8 cellular contexts compared by ENCODE assay signal in the genomic region with DNA sequence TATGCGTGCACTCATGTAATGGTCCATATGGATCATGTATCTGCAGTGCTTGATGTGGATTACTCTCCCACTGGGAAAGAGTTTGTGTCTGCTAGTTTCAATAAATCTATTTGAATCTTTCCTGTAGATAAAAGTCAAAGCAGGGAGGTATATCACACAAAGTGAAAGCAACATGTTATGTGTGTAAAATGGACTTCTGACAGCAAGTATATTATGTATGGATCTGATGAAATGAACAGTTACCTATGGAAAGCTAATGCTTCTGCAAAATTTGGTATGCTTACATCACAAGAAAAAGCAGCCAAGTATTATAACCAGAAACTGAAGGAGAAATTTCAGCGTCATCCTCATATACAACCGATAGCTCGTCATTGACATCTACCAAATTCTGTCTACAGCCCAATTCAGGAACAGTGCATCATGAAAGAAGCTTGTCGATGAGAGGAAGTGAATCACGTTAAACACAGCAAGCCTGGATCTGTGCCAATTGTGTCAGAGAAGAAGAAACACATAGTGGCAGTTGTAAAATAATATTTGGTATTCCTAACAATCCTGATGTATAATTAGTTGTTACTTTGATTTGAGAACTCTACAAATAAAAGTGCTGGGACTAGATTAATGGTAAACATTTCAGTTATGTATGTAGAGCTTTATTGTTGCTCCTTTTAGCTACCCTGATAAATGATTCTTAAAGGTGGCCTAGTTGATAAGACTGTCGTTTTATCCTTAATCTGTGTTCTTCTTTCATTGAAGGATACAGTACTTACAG. TPM values are rescaled to one million over a fixed set of nuclear protein-coding genes. Genes with fewer than 3 reads are reported as not detected.
DNase-seq lines count a peak whose midpoint lies in the region; ATAC-seq and TF ChIP-seq lines count a peak whose summit lies in the region.

No MANE protein-coding gene starts in this region.

- H3K27me3 Mint-ChIP-seq in WTC11 (ENCODE audit: low read depth) = no peaks in the 10 kb centered on the region

- no peak overlapping the region for H3K4me3 Mint-ChIP-seq in WTC11

- TF ChIP-seq CTCF in WTC11 (IDR thresholded peaks at IDR 0.05) = no peak

- 0 out of 2 replicates have a peak, but pooled peaks cover 2% of the 10 kb centered on the region for H3K4me1 ChIP-seq in HAP-1

- no peaks in the 10 kb centered on the region for H3K36me3 Mint-ChIP-seq in WTC11

- H3K36me3 ChIP-seq in HAP-1 (replicated peaks) = no peaks in the 10 kb centered on the region

- POLR2A ChIA-PET in WTC11 (lab: Charles Lee) = no interaction called here

- no peak overlapping the region for H3K27ac Mint-ChIP-seq in WTC11

- DNase-seq in AML-193 (lab: John Stamatoyannopoulos, UW) = peak; percentile 25 to 47
- peak; percentile 66 for DNase-seq in LoVo (ENCODE audit: low spot score)
- peak; percentile 36 for DNase-seq in activated CD4-positive, alpha-beta T cell treated with anti-CD3 and anti-CD28 coated beads, Interleukin-2, amount 50 U/mL, for 1 hour
- DNase-seq in iris pigment epithelial cell (ENCODE audit: low read depth) = peak; percentile 75
- DNase-seq in NCI-H82 treated with DMSO at 0.1 percent for 48 hours (lab: John Stamatoyannopoulos, UW; ENCODE audit: unreplicated experiment) = no peak
- no peak for DNase-seq in HAP-1 (ENCODE audit: low spot score in 2 of 2)
- no peak for DNase-seq in WTC11 (ENCODE audit: low spot score)

- no peak for ATAC-seq in HG03025 (IDR thresholded peaks at IDR 0.05; ENCODE audit: low FRiP score, unreplicated experiment)
- ATAC-seq in WTC11 = no peak

- no peaks in the 10 kb centered on the region for H3K9me3 Mint-ChIP-seq in WTC11

- in situ Hi-C loops in HAP-1 (cut with MboI; ENCODE audit: low sequenced_read_pairs) = no loop called here

- no peaks in the 10 kb centered on the region for H3K27me3 ChIP-seq in HAP-1 (ENCODE audit: low read depth)

- H3K4me1 Mint-ChIP-seq in WTC11 = peaks cover 10% of the 10 kb centered on the region; the same call in 1 of the 2 replicates

- H3K4me3 ChIP-seq in HAP-1 = no peak overlapping the region

- H3K9me3 ChIP-seq in HAP-1 = no peaks in the 10 kb centered on the region

- CTCF ChIA-PET in WTC11 (lab: Charles Lee) = interaction anchor here (0.6 kb wide), 1 partner anchor 28 kb away, joined by 3 read pairs; no protein-coding TSS in a partner anchor

TF ChIP-seq in WTC11, 78 proteins besides CTCF, POLR2A, EP300 and RAD21:
- no peak for TF ChIP-seq NR2C2 (CRISPR knock-in tag; IDR thresholded peaks at IDR 0.05)
- TF ChIP-seq, protein P1, sequence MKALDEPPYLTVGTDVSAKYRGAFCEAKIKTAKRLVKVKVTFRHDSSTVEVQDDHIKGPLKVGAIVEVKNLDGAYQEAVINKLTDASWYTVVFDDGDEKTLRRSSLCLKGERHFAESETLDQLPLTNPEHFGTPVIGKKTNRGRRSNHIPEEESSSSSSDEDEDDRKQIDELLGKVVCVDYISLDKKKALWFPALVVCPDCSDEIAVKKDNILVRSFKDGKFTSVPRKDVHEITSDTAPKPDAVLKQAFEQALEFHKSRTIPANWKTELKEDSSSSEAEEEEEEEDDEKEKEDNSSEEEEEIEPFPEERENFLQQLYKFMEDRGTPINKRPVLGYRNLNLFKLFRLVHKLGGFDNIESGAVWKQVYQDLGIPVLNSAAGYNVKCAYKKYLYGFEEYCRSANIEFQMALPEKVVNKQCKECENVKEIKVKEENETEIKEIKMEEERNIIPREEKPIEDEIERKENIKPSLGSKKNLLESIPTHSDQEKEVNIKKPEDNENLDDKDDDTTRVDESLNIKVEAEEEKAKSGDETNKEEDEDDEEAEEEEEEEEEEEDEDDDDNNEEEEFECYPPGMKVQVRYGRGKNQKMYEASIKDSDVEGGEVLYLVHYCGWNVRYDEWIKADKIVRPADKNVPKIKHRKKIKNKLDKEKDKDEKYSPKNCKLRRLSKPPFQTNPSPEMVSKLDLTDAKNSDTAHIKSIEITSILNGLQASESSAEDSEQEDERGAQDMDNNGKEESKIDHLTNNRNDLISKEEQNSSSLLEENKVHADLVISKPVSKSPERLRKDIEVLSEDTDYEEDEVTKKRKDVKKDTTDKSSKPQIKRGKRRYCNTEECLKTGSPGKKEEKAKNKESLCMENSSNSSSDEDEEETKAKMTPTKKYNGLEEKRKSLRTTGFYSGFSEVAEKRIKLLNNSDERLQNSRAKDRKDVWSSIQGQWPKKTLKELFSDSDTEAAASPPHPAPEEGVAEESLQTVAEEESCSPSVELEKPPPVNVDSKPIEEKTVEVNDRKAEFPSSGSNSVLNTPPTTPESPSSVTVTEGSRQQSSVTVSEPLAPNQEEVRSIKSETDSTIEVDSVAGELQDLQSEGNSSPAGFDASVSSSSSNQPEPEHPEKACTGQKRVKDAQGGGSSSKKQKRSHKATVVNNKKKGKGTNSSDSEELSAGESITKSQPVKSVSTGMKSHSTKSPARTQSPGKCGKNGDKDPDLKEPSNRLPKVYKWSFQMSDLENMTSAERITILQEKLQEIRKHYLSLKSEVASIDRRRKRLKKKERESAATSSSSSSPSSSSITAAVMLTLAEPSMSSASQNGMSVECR (CRISPR knock-in tag; IDR thresholded peaks at IDR 0.05; ENCODE audit: borderline replicate concordance) = no peak
- TF ChIP-seq TEAD1 (CRISPR knock-in tag; IDR thresholded peaks at IDR 0.05) = no peak
- no peak for TF ChIP-seq ZNF423 (CRISPR knock-in tag; IDR thresholded peaks at IDR 0.05)
- TF ChIP-seq, protein P2, sequence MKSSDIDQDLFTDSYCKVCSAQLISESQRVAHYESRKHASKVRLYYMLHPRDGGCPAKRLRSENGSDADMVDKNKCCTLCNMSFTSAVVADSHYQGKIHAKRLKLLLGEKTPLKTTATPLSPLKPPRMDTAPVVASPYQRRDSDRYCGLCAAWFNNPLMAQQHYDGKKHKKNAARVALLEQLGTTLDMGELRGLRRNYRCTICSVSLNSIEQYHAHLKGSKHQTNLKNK (CRISPR knock-in tag; IDR thresholded peaks at IDR 0.05) = no peak
- TF ChIP-seq RORB (CRISPR knock-in tag; IDR thresholded peaks at IDR 0.05) = no peak
- TF ChIP-seq SP1 (CRISPR knock-in tag; conservative IDR thresholded peaks at IDR 0.05) = no peak
- TF ChIP-seq FOXK1 (CRISPR knock-in tag; IDR thresholded peaks at IDR 0.05) = no peak
- no peak for TF ChIP-seq ZNF416 (CRISPR knock-in tag; IDR thresholded peaks at IDR 0.05)
- TF ChIP-seq IRF2 (CRISPR knock-in tag; IDR thresholded peaks at IDR 0.05; ENCODE audit: borderline replicate concordance, low read depth) = no peak
- no peak for TF ChIP-seq ZNF671 (CRISPR knock-in tag; IDR thresholded peaks at IDR 0.05)

RNA-seq across cellular contexts. Expression of gene SYPL1, which starts 14.2 kb away (rescaled TPM):
- 48.5 to 54.8 TPM (median 49.6 TPM) in 3 replicates for total RNA-seq in WTC11 (2021)

Comparison
In these comparisons a context has a peak if more than half of its experiments do, and no peak if none do; other contexts are left out.
1. DNase-seq: peak in AML-193 (2 of 2), LoVo (single experiment), activated CD4-positive, alpha-beta T cell treated with anti-CD3 and anti-CD28 coated beads, Interleukin-2, amount 50 U/mL, for 1 hour (single experiment) and iris pigment epithelial cell (single experiment); none in NCI-H82 treated with DMSO at 0.1 percent for 48 hours (single experiment), HAP-1 (0 of 2) and WTC11 (single experiment).